ENCODE assay signal across 21 cellular contexts in the genomic region with DNA sequence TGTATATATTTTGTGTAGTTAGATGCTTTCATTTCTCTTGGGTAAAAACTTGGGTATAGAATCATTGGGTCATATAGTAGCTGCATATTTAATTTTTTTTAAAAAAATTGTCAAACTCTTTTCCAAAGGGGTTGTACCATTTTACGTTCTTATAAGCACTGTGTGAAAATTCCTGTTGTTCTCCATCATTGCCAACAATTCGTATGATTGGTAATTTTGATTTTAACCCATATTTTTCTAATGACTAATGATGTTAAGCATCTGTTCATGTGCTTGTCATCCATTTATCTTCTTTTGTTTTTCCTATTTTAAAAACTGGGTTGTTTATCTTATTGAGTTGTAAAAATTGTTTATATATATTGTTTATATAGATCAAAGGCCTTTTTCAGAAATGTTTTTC.
DNase-seq lines count a peak whose midpoint lies in the region; ATAC-seq, FAIRE-seq and TF ChIP-seq lines count a peak whose summit lies in the region.
"Had no signal": no experiment of that assay in that cellular context is flagged by ENCODE, and none has a peak within 500 bp of the region (broad histone marks: within the 10 kb centered on the region; RNA-seq: fewer than 3 reads in every experiment).

No MANE protein-coding gene starts in this region.

- H3K27me3 Mint-ChIP-seq in naive thymus-derived CD8-positive, alpha-beta T cell, result peaks cover 0 to 4% (median 2%) of the 10 kb centered on the region in 5 donors

- no peak overlapping the region for H3K9ac ChIP-seq in KMS-11
- H3K9ac ChIP-seq: BLaER1 had no signal

- H3K4me2 ChIP-seq in KMS-11, result peak overlapping the region; percentile 96
- H3K4me2 ChIP-seq: BLaER1 had no signal

- no peaks in the 10 kb centered on the region for H3K36me3 ChIP-seq in KMS-11 (ENCODE audit: insufficient read depth)
- H3K36me3 ChIP-seq: BLaER1, HAP-1 had no signal

- H4K20me1 ChIP-seq in KMS-11 (ENCODE audit: insufficient read depth), result no peaks in the 10 kb centered on the region
- H4K20me1 ChIP-seq: BLaER1 had no signal

- no peak overlapping the region for H3K4me3 Mint-ChIP-seq in naive thymus-derived CD8-positive, alpha-beta T cell
- H3K4me3 Mint-ChIP-seq: B cell; CD4-positive, CD25-positive, alpha-beta regulatory T cell; CD8-positive, alpha-beta T cell had no signal

- H3K79me2 ChIP-seq in KMS-11 (ENCODE audit: insufficient read depth, low read depth), result no peaks in the 10 kb centered on the region

- H3K27me3 ChIP-seq in KMS-11 (ENCODE audit: insufficient read depth, low read depth), result no peaks in the 10 kb centered on the region
- H3K27me3 ChIP-seq: BLaER1 had no signal

- POLR2A ChIA-PET in naive thymus-derived CD8-positive, alpha-beta T cell (lab: Charles Lee), result no interaction called here

- H3K4me1 Mint-ChIP-seq in naive thymus-derived CD8-positive, alpha-beta T cell, result peaks cover 0 to 9% (median 0%) of the 10 kb centered on the region in 4 donors
- H3K4me1 Mint-ChIP-seq: B cell had no signal

- no peak for TF ChIP-seq CTCF in KMS-11 (conservative IDR thresholded peaks at IDR 0.05; ENCODE audit: low read depth, low read length)

- H3K4me1 ChIP-seq in KMS-11 (ENCODE audit: low read depth, poor library complexity, severe bottlenecking), result peaks cover 82% of the 10 kb centered on the region
- H3K4me1 ChIP-seq: Caco-2, HAP-1 had no signal

- no peaks in the 10 kb centered on the region for H3K9me3 Mint-ChIP-seq in naive thymus-derived CD8-positive, alpha-beta T cell
- H3K9me3 Mint-ChIP-seq: CD8-positive, alpha-beta T cell had no signal

- peak; percentile 21 for FAIRE-seq in endometrium (lab: Jason Lieb, UNC)
- FAIRE-seq: A204.1, GM12892 had no signal

- no peaks in the 10 kb centered on the region for H3K36me3 Mint-ChIP-seq in naive thymus-derived CD8-positive, alpha-beta T cell
- H3K36me3 Mint-ChIP-seq: CD4-positive, CD25-positive, alpha-beta regulatory T cell; CD8-positive, alpha-beta T cell had no signal

- no peak for ATAC-seq in naive thymus-derived CD8-positive, alpha-beta T cell
- ATAC-seq: CD8-positive, alpha-beta T cell had no signal

- H2AFZ ChIP-seq in KMS-11 (ENCODE audit: low read depth), result no peak overlapping the region

- DNase-seq in EL, result peak; percentile 44
- DNase-seq in iris pigment epithelial cell (ENCODE audit: low read depth), result peak; percentile 42
- DNase-seq in naive thymus-derived CD8-positive, alpha-beta T cell, result no peak
- DNase-seq in central memory CD4-positive, alpha-beta T cell, result no peak
- no peak for DNase-seq in DMS53 treated with DMSO at 0.1 percent for 48 hours (lab: John Stamatoyannopoulos, UW; ENCODE audit: unreplicated experiment)
- no peak for DNase-seq in NCI-H524 treated with DMSO at 0.1 percent for 48 hours (lab: John Stamatoyannopoulos, UW)
- DNase-seq: Caco-2; CD4-positive, CD25-positive, alpha-beta regulatory T cell; CD8-positive, alpha-beta T cell; DMS153; DMS79; GOT3 had no signal

- H3K4me3 ChIP-seq in KMS-11 (IDR thresholded peaks at IDR 0.05; ENCODE audit: insufficient read depth, low read depth, low read length), result no peak overlapping the region
- H3K4me3 ChIP-seq: BLaER1, HAP-1 had no signal

- H3K27ac ChIP-seq in KMS-11, result peak overlapping the region; percentile 75; the same call in 1 of the 2 replicates
- H3K27ac ChIP-seq: 22Rv1, BLaER1, C4-2B had no signal

- no peak overlapping the region for H3K27ac Mint-ChIP-seq in naive thymus-derived CD8-positive, alpha-beta T cell
- H3K27ac Mint-ChIP-seq: B cell; CD4-positive, CD25-positive, alpha-beta regulatory T cell; CD8-positive, alpha-beta T cell had no signal

Comparison
In these comparisons a context has a peak if more than half of its experiments do, and no peak if none do; other contexts are left out.
1. DNase-seq: peak in EL (single experiment) and iris pigment epithelial cell (single experiment); none in naive thymus-derived CD8-positive, alpha-beta T cell (0 of 10), central memory CD4-positive, alpha-beta T cell (single experiment), DMS53 treated with DMSO at 0.1 percent for 48 hours (single experiment) and NCI-H524 treated with DMSO at 0.1 percent for 48 hours (single experiment).